17 cellular contexts compared by ENCODE assay signal in the genomic region with DNA sequence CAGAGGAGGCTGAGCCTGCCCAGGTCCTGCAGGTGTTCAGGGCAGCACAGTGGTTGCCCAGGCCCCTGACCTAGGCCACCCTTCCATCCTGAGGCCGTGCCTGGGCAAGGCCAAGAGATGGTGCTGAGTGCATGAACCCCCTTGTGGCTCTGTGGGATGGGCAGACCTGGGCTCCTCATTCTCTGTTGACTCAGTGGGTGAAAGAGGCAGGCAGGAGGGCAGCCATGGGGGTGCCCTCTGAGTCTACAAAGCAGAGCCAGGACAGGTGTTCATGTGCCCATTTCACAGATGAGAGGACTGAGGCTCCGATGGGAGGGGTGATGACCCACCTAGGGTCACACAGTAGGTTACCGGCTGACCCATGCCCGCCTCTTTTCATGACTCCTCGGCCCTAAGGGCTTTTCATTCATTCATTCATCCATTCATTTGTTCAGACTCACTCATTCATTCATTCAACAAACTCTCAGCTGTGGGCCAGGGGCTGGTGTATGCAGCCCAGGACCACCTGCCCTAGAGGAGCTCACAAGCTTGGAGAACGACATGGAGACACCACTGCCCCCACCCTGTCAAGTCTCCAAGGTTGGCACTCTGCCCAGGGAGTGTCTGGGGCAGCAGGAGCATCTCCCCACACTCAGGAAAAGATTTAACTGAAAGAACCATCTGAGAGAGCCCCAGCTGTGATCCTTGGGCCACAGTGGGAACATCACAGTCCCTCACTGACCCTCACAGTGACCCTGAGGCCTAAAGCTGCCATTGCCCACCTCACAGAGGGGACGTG. TPM values are rescaled to one million over a fixed set of nuclear protein-coding genes. Genes with fewer than 3 reads are reported as not detected.
DNase-seq lines count a peak whose midpoint lies in the region; ATAC-seq and TF ChIP-seq lines count a peak whose summit lies in the region.
"Had no signal": no experiment of that assay in that cellular context is flagged by ENCODE, and none has a peak within 500 bp of the region (broad histone marks: within the 10 kb centered on the region; RNA-seq: fewer than 3 reads in every experiment).

No MANE protein-coding gene starts in this region.

- H3K9me3 Mint-ChIP-seq in T-helper 2 cell treated with Interferon-gamma antibody and Interleukin-4, amounts not matched to agents 5 μg/mL and 100 μg/mL, for 36 hours: no peaks in the 10 kb centered on the region
- no peaks in the 10 kb centered on the region for H3K9me3 Mint-ChIP-seq in activated naive CD8-positive, alpha-beta T cell treated with anti-CD3 and anti-CD28 coated beads, Interleukin-2, amount 10 ng/mL, durations not matched to agents 7 days and 5 days
- H3K9me3 Mint-ChIP-seq: HFFc6 had no signal

- H3K4me1 Mint-ChIP-seq in T-helper 2 cell treated with Interferon-gamma antibody and Interleukin-4, amounts not matched to agents 5 μg/mL and 100 μg/mL, for 36 hours (ENCODE audit: low read depth): peaks cover 33% of the 10 kb centered on the region
- peaks cover 19% of the 10 kb centered on the region for H3K4me1 Mint-ChIP-seq in activated naive CD8-positive, alpha-beta T cell treated with anti-CD3 and anti-CD28 coated beads, Interleukin-2, amount 10 ng/mL, durations not matched to agents 7 days and 5 days

- H2AFZ ChIP-seq in Karpas-422 (ENCODE audit: low read length) (no peak overlapping the region), osteoblast (ENCODE audit: low read length) (peak overlapping the region; percentile 41)

- H3K4me1 ChIP-seq in Karpas-422 (ENCODE audit: low read length) (peaks cover 57% of the 10 kb centered on the region), osteoblast (ENCODE audit: insufficient read depth, low read length) (no peaks in the 10 kb centered on the region), ovary (ENCODE audit: insufficient read depth) (no peaks in the 10 kb centered on the region)
- H3K4me1 ChIP-seq: foreskin keratinocyte had no signal

- no peaks in the 10 kb centered on the region for H3K9me2 ChIP-seq in Karpas-422 (replicated peaks; ENCODE audit: insufficient read depth, low read length)

- H3K9ac ChIP-seq in Karpas-422 (ENCODE audit: low read length): peak overlapping the region; percentile 42; the same call in 1 of the 2 replicates

- TF ChIP-seq EP300 in ovary (IDR thresholded peaks at IDR 0.05): no peak

- H3K36me3 Mint-ChIP-seq in T-helper 2 cell treated with Interferon-gamma antibody and Interleukin-4, amounts not matched to agents 5 μg/mL and 100 μg/mL, for 36 hours (ENCODE audit: low read depth): no peaks in the 10 kb centered on the region
- no peaks in the 10 kb centered on the region for H3K36me3 Mint-ChIP-seq in activated naive CD8-positive, alpha-beta T cell treated with anti-CD3 and anti-CD28 coated beads, Interleukin-2, amount 10 ng/mL, durations not matched to agents 7 days and 5 days

- H3K27ac ChIP-seq in Karpas-422 (ENCODE audit: low read length): no peak overlapping the region
- H3K27ac ChIP-seq in osteoblast (ENCODE audit: low read depth, low read length): no peak overlapping the region
- H3K27ac ChIP-seq in ovary: no peak overlapping the region
- H3K27ac ChIP-seq: foreskin keratinocyte had no signal

- ATAC-seq in activated naive CD8-positive, alpha-beta T cell treated with anti-CD3 and anti-CD28 coated beads, Interleukin-2, amount 10 ng/mL, durations not matched to agents 7 days and 5 days (ENCODE audit: low read depth): no peak

- H3K4me3 ChIP-seq in Karpas-422 (ENCODE audit: low read length) (no peak overlapping the region), osteoblast (ENCODE audit: insufficient read depth, low read length) (no peak overlapping the region), ovary (no peak overlapping the region)
- H3K4me3 ChIP-seq: lung had no signal

- H3K4me2 ChIP-seq in Karpas-422 (ENCODE audit: low read depth, low read length, poor library complexity, severe bottlenecking): peak overlapping the region; percentile 16
- H3K4me2 ChIP-seq in osteoblast (ENCODE audit: insufficient read depth, low read length): no peak overlapping the region

- TF ChIP-seq CTCF in osteoblast (IDR thresholded peaks at IDR 0.05; ENCODE audit: extremely low read depth, low read depth, low read length) (no peak), ovary (IDR thresholded peaks at IDR 0.05) (no peak)

- TF ChIP-seq POLR2A in ovary (IDR thresholded peaks at IDR 0.05): no peak

- DNase-seq in T-helper 2 cell treated with Interferon-gamma antibody and Interleukin-4, amounts not matched to agents 5 μg/mL and 100 μg/mL, for 36 hours (ENCODE audit: low spot score): no peak
- no peak for DNase-seq in T-helper 2 cell
- no peak for DNase-seq in Karpas-422
- DNase-seq in activated naive CD8-positive, alpha-beta T cell treated with anti-CD3 and anti-CD28 coated beads, Interleukin-2, amount 10 ng/mL, durations not matched to agents 7 days and 5 days: no peak
- DNase-seq in osteoblast (ENCODE audit: insufficient read length, low spot score, missing footprints): no peak
- no peak for DNase-seq in ovary
- no peak for DNase-seq in HK-2 (ENCODE audit: unreplicated experiment)
- DNase-seq in NCI-H524 (lab: John Stamatoyannopoulos, UW): no peak
- DNase-seq: ACHN; activated CD4-positive, alpha-beta T cell treated with anti-CD3 and anti-CD28 coated beads, Interleukin-2, amount 50 U/mL, for 4 hours; NCI-H1092 had no signal

- POLR2A ChIA-PET in activated naive CD8-positive, alpha-beta T cell treated with anti-CD3 and anti-CD28 coated beads, Interleukin-2, amount 10 ng/mL, durations not matched to agents 7 days and 5 days (lab: Charles Lee): no interaction called here

- H3K36me3 ChIP-seq in Karpas-422 (ENCODE audit: insufficient read depth, low read length): no peaks in the 10 kb centered on the region
- no peaks in the 10 kb centered on the region for H3K36me3 ChIP-seq in osteoblast (ENCODE audit: insufficient read depth, low read length)
- no peaks in the 10 kb centered on the region for H3K36me3 ChIP-seq in ovary

- no peaks in the 10 kb centered on the region for H3K9me3 ChIP-seq in Karpas-422 (ENCODE audit: low read length)
- no peaks in the 10 kb centered on the region for H3K9me3 ChIP-seq in osteoblast (ENCODE audit: low read depth, low read length)
- H3K9me3 ChIP-seq in ovary: no peaks in the 10 kb centered on the region

- WGBS in ovary, 3 donors: 75 to 76% (median 76%) methylated on average over 7 of the region's 7 CpGs

- H3K27me3 ChIP-seq in Karpas-422 (ENCODE audit: low read length): no peaks in the 10 kb centered on the region
- no peaks in the 10 kb centered on the region for H3K27me3 ChIP-seq in osteoblast (ENCODE audit: insufficient read depth, low read length)
- H3K27me3 ChIP-seq in ovary: no peaks in the 10 kb centered on the region
- H3K27me3 ChIP-seq: foreskin keratinocyte had no signal

- peak overlapping the region; percentile 45 for H3K4me3 Mint-ChIP-seq in T-helper 2 cell treated with Interferon-gamma antibody and Interleukin-4, amounts not matched to agents 5 μg/mL and 100 μg/mL, for 36 hours
- no peak overlapping the region for H3K4me3 Mint-ChIP-seq in activated naive CD8-positive, alpha-beta T cell treated with anti-CD3 and anti-CD28 coated beads, Interleukin-2, amount 10 ng/mL, durations not matched to agents 7 days and 5 days
- H3K4me3 Mint-ChIP-seq: HFFc6 had no signal

- peaks cover 2% of the 10 kb centered on the region for H3K27me3 Mint-ChIP-seq in T-helper 2 cell treated with Interferon-gamma antibody and Interleukin-4, amounts not matched to agents 5 μg/mL and 100 μg/mL, for 36 hours (ENCODE audit: low read depth)
- H3K27me3 Mint-ChIP-seq in activated naive CD8-positive, alpha-beta T cell treated with anti-CD3 and anti-CD28 coated beads, Interleukin-2, amount 10 ng/mL, durations not matched to agents 7 days and 5 days: peaks cover 7% of the 10 kb centered on the region

- peak overlapping the region; percentile 88 for H3K27ac Mint-ChIP-seq in T-helper 2 cell treated with Interferon-gamma antibody and Interleukin-4, amounts not matched to agents 5 μg/mL and 100 μg/mL, for 36 hours
- H3K27ac Mint-ChIP-seq in activated naive CD8-positive, alpha-beta T cell treated with anti-CD3 and anti-CD28 coated beads, Interleukin-2, amount 10 ng/mL, durations not matched to agents 7 days and 5 days: peak overlapping the region; percentile 11

- intact Hi-C loops in ovary (cut with DNase I): no loop called here

- H3K79me2 ChIP-seq in Karpas-422 (ENCODE audit: low read length) (no peaks in the 10 kb centered on the region), osteoblast (ENCODE audit: insufficient read depth, low read length) (no peaks in the 10 kb centered on the region)

- H4K20me1 ChIP-seq in Karpas-422 (ENCODE audit: insufficient read depth, low read depth, low read length): peaks cover 51% of the 10 kb centered on the region
- no peaks in the 10 kb centered on the region for H4K20me1 ChIP-seq in osteoblast (ENCODE audit: insufficient read depth, low read length)

RNA-seq across cellular contexts. Expression of a gene that starts 40.5 kb away (rescaled TPM):
- 1.1 and 8.3 TPM in 2 replicates for total RNA-seq in Karpas-422 (2014; rRNA removed; shearing (Covaris generic); ENCODE audit: low replicate concordance)
- total RNA-seq in activated naive CD8-positive, alpha-beta T cell treated with anti-CD3 and anti-CD28 coated beads, Interleukin-2, amount 10 ng/mL, durations not matched to agents 7 days and 5 days: not detected
- total RNA-seq in osteoblast (not detected in 2 replicates), ovary (1 to 10 TPM in 3 of 7 donors, under 1 TPM in 3, not detected in 1; 0.40 to 9.8 (median 1.0) TPM)
- 1 to 10 TPM; 1.7 to 9.4 TPM for polyA plus RNA-seq in ovary
- total RNA-seq: foreskin keratinocyte; HFFc6; HT1080; T-helper 1 cell treated with Interleukin-12 subunit alpha and Interleukin-12 subunit beta and Interleukin-4 antibody, amounts not matched to agents 30 ng/mL and 1 ng/mL, for 36 hours; temporal lobe had no signal
- polyA plus RNA-seq: foreskin keratinocyte had no signal
